16 cellular contexts compared by ENCODE assay signal in the genomic region with DNA sequence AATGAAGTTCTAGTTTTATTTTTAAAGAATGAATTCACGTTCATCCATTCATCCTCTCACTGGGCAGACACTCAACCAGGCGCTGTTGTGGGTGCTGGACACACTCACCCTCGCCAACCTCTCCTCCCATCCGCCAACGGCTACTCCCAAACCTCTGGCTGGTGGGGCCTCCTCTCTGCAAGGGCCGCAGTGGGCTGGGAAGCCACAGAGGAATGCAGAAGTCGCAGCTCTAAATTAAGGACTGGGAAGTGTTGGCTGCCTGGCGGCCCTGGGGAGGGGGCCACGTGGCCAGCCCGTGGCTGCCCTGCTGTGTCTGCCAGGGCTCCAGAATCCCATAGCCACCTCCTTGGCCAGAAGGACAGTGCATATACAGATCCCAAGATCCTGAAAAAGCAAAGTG. TPM values are rescaled to one million over a fixed set of nuclear protein-coding genes. Genes with fewer than 3 reads are reported as not detected.
DNase-seq lines count a peak whose midpoint lies in the region; ATAC-seq and TF ChIP-seq lines count a peak whose summit lies in the region.
"Had no signal": no experiment of that assay in that cellular context is flagged by ENCODE, and none has a peak within 500 bp of the region (broad histone marks: within the 10 kb centered on the region; RNA-seq: fewer than 3 reads in every experiment).

No MANE protein-coding gene starts in this region.

- intact Hi-C loops in activated T-helper 2 cell treated with anti-CD3 and anti-CD28 coated beads, Interferon-gamma antibody, Interleukin-2, Interleukin-4, amounts not matched to agents 10 μg/mL and 5 μg/mL and 100 μg/mL, durations not matched to agents 14 hours and 24 hours and 36 hours (cut with micrococcal nuclease): no loop called here

- no peak overlapping the region for H2BK12ac ChIP-seq in neuronal stem cell (ENCODE audit: low read length)

- H3K4me3 ChIP-seq in KMS-11 (IDR thresholded peaks at IDR 0.05; ENCODE audit: insufficient read depth, low read depth, low read length): no peak overlapping the region
- no peak overlapping the region for H3K4me3 ChIP-seq in neuronal stem cell (ENCODE audit: low read length in 2 of 2)
- H3K4me3 ChIP-seq: skin epidermis had no signal

- ATAC-seq in GM18511 (IDR thresholded peaks at IDR 0.05; ENCODE audit: unreplicated experiment) (no peak), HG02623 (IDR thresholded peaks at IDR 0.05; ENCODE audit: unreplicated experiment) (no peak)
- ATAC-seq: foreskin keratinocyte had no signal

- H2BK120ac ChIP-seq in neuronal stem cell (ENCODE audit: low read depth, low read length): no peak overlapping the region

- H3K36me3 ChIP-seq in KMS-11 (ENCODE audit: insufficient read depth) (no peaks in the 10 kb centered on the region), neuronal stem cell (replicated peaks in 1 of 2; ENCODE audit: control insufficient read depth in 2 of 2, insufficient read depth in 2 of 2, low read length in 2 of 2) (no peaks in the 10 kb centered on the region)

- no peak overlapping the region for H4K91ac ChIP-seq in neuronal stem cell (ENCODE audit: low read depth, low read length, poor library complexity)

- no peak overlapping the region for H2BK5ac ChIP-seq in neuronal stem cell (ENCODE audit: low read length)

- H3K9me3 Mint-ChIP-seq in T-helper 1 cell treated with Interleukin-12 subunit alpha and Interleukin-12 subunit beta and Interleukin-4 antibody, amounts not matched to agents 30 μg/mL and 1 μg/mL, for 36 hours: no peaks in the 10 kb centered on the region
- no peaks in the 10 kb centered on the region for H3K9me3 Mint-ChIP-seq in activated T-helper 2 cell treated with anti-CD3 and anti-CD28 coated beads, Interferon-gamma antibody, Interleukin-2, Interleukin-4, amounts not matched to agents 10 μg/mL and 5 μg/mL and 100 μg/mL, durations not matched to agents 14 hours and 24 hours and 36 hours
- H3K9me3 Mint-ChIP-seq: nephron had no signal

- no peak overlapping the region for H2BK15ac ChIP-seq in neuronal stem cell (ENCODE audit: low read length)

- no peaks in the 10 kb centered on the region for H3K27me3 Mint-ChIP-seq in T-helper 1 cell treated with Interleukin-12 subunit alpha and Interleukin-12 subunit beta and Interleukin-4 antibody, amounts not matched to agents 30 μg/mL and 1 μg/mL, for 36 hours (ENCODE audit: low read depth)
- H3K27me3 Mint-ChIP-seq in activated T-helper 2 cell treated with anti-CD3 and anti-CD28 coated beads, Interferon-gamma antibody, Interleukin-2, Interleukin-4, amounts not matched to agents 10 μg/mL and 5 μg/mL and 100 μg/mL, durations not matched to agents 14 hours and 24 hours and 36 hours (ENCODE audit: low read depth): no peaks in the 10 kb centered on the region

- no CpG with 5 or more reads among the region's 10 CpGs for WGBS in neuronal stem cell (ENCODE audit: extremely low coverage in 2 of 2, insufficient read length in 2 of 2, insufficient replicate concordance in 1 of 2), 2 donors

- H3K23ac ChIP-seq in neuronal stem cell (ENCODE audit: low read depth, low read length, poor library complexity): no peak overlapping the region

- no peak for TF ChIP-seq CTCF in KMS-11 (conservative IDR thresholded peaks at IDR 0.05; ENCODE audit: low read depth, low read length)

- H3K4me1 ChIP-seq in KMS-11 (ENCODE audit: low read depth, poor library complexity, severe bottlenecking): peaks cover 57% of the 10 kb centered on the region
- peaks cover 0 to 2% of the 10 kb centered on the region in 2 donors for H3K4me1 ChIP-seq in neuronal stem cell (ENCODE audit: control insufficient read depth in 2 of 2, insufficient read depth in 1 of 2, low read depth in 1 of 2, low read length in 2 of 2)
- H3K4me1 ChIP-seq: foreskin keratinocyte had no signal

- no peaks in the 10 kb centered on the region for H3K9me3 ChIP-seq in neuronal stem cell (replicated peaks in 1 of 2; ENCODE audit: control insufficient read depth in 2 of 2, insufficient read depth in 1 of 2, low read depth in 1 of 2, low read length in 2 of 2)

- no peaks in the 10 kb centered on the region for H3K27me3 ChIP-seq in KMS-11 (ENCODE audit: insufficient read depth, low read depth)
- H3K27me3 ChIP-seq in neuronal stem cell (ENCODE audit: control insufficient read depth in 3 of 3, insufficient read depth in 3 of 3, low read depth in 1 of 3, low read length in 3 of 3): peaks cover 0 to 25% (median 0%) of the 10 kb centered on the region in 3 experiments

- H3K4me1 Mint-ChIP-seq in T-helper 1 cell treated with Interleukin-12 subunit alpha and Interleukin-12 subunit beta and Interleukin-4 antibody, amounts not matched to agents 30 μg/mL and 1 μg/mL, for 36 hours (ENCODE audit: low read depth): peaks cover 72% of the 10 kb centered on the region
- peaks cover 60% of the 10 kb centered on the region for H3K4me1 Mint-ChIP-seq in activated T-helper 2 cell treated with anti-CD3 and anti-CD28 coated beads, Interferon-gamma antibody, Interleukin-2, Interleukin-4, amounts not matched to agents 10 μg/mL and 5 μg/mL and 100 μg/mL, durations not matched to agents 14 hours and 24 hours and 36 hours (ENCODE audit: low read depth)

- H3K27ac ChIP-seq in KMS-11: peak overlapping the region; percentile 85; the same call in 1 of the 2 replicates
- no peak overlapping the region for H3K27ac ChIP-seq in neuronal stem cell (replicated peaks; ENCODE audit: low read length)
- H3K27ac ChIP-seq: foreskin keratinocyte had no signal

- H4K8ac ChIP-seq in neuronal stem cell (ENCODE audit: low read depth, low read length): no peak overlapping the region

- 0 out of 2 replicates have a peak, but pooled peaks cover 12% of the 10 kb centered on the region for H3K79me2 ChIP-seq in KMS-11 (ENCODE audit: insufficient read depth, low read depth)

- H3K9ac ChIP-seq in KMS-11 (no peak overlapping the region), neuronal stem cell (ENCODE audit: low read depth, low read length, poor library complexity) (no peak overlapping the region)

- H3K4me2 ChIP-seq in KMS-11 (no peak overlapping the region; the same call in 1 of the 2 replicates), neuronal stem cell (ENCODE audit: insufficient read depth, low read length, poor library complexity, severe bottlenecking) (no peak overlapping the region)

- H3K79me1 ChIP-seq in neuronal stem cell (ENCODE audit: low read depth, low read length): no peaks in the 10 kb centered on the region

- peak overlapping the region; percentile 16 for H2AK5ac ChIP-seq in neuronal stem cell (ENCODE audit: low read depth, low read length)

- H3K36me3 Mint-ChIP-seq in T-helper 1 cell treated with Interleukin-12 subunit alpha and Interleukin-12 subunit beta and Interleukin-4 antibody, amounts not matched to agents 30 μg/mL and 1 μg/mL, for 36 hours (ENCODE audit: low read depth): peaks cover 53% of the 10 kb centered on the region
- H3K36me3 Mint-ChIP-seq in activated T-helper 2 cell treated with anti-CD3 and anti-CD28 coated beads, Interferon-gamma antibody, Interleukin-2, Interleukin-4, amounts not matched to agents 10 μg/mL and 5 μg/mL and 100 μg/mL, durations not matched to agents 14 hours and 24 hours and 36 hours (ENCODE audit: low read depth): peaks cover 57% of the 10 kb centered on the region

- peak overlapping the region; percentile 81 for H3K4me3 Mint-ChIP-seq in T-helper 1 cell treated with Interleukin-12 subunit alpha and Interleukin-12 subunit beta and Interleukin-4 antibody, amounts not matched to agents 30 μg/mL and 1 μg/mL, for 36 hours
- peak overlapping the region; percentile 76 for H3K4me3 Mint-ChIP-seq in activated T-helper 2 cell treated with anti-CD3 and anti-CD28 coated beads, Interferon-gamma antibody, Interleukin-2, Interleukin-4, amounts not matched to agents 10 μg/mL and 5 μg/mL and 100 μg/mL, durations not matched to agents 14 hours and 24 hours and 36 hours (ENCODE audit: low read depth)
- H3K4me3 Mint-ChIP-seq: nephron had no signal

- H3K18ac ChIP-seq in neuronal stem cell (ENCODE audit: low read length): no peak overlapping the region

- H2AFZ ChIP-seq in KMS-11 (ENCODE audit: low read depth) (no peak overlapping the region), neuronal stem cell (ENCODE audit: low read length) (no peak overlapping the region)

- DNase-seq in T-helper 1 cell (no peak), neuronal stem cell (ENCODE audit: low spot score) (no peak), NCI-H1048 (lab: John Stamatoyannopoulos, UW) (no peak)
- no peak for DNase-seq in activated T-helper 2 cell treated with anti-CD3 and anti-CD28 coated beads, Interferon-gamma antibody, Interleukin-2, Interleukin-4, amounts not matched to agents 10 μg/mL and 5 μg/mL and 100 μg/mL, durations not matched to agents 14 hours and 24 hours and 36 hours (ENCODE audit: low spot score)
- DNase-seq: DMS79, H7, NCI-H2029 treated with DMSO at 0.1 percent for 48 hours, SW 1271 had no signal

- peak overlapping the region; percentile 96 for H3K27ac Mint-ChIP-seq in T-helper 1 cell treated with Interleukin-12 subunit alpha and Interleukin-12 subunit beta and Interleukin-4 antibody, amounts not matched to agents 30 μg/mL and 1 μg/mL, for 36 hours
- H3K27ac Mint-ChIP-seq in activated T-helper 2 cell treated with anti-CD3 and anti-CD28 coated beads, Interferon-gamma antibody, Interleukin-2, Interleukin-4, amounts not matched to agents 10 μg/mL and 5 μg/mL and 100 μg/mL, durations not matched to agents 14 hours and 24 hours and 36 hours: peak overlapping the region; percentile 94
- H3K27ac Mint-ChIP-seq: nephron had no signal

- H3K14ac ChIP-seq in neuronal stem cell (ENCODE audit: low read length): no peak overlapping the region

- no peak overlapping the region for H3K4ac ChIP-seq in neuronal stem cell (ENCODE audit: low read length)

- H4K20me1 ChIP-seq in KMS-11 (ENCODE audit: insufficient read depth): no peaks in the 10 kb centered on the region

RNA-seq across cellular contexts. Expression of a gene that starts 6.8 kb away (rescaled TPM):
- 29.7 and 36.4 TPM in 2 replicates for total RNA-seq in activated T-helper 2 cell treated with anti-CD3 and anti-CD28 coated beads, Interferon-gamma antibody, Interleukin-2, Interleukin-4, amounts not matched to agents 10 μg/mL and 5 μg/mL and 100 μg/mL, durations not matched to agents 14 hours and 24 hours and 36 hours
- polyA plus RNA-seq in neuronal stem cell (2013, experiment 1 of 2): 1.9 TPM
- 2.0 TPM for polyA plus RNA-seq in neuronal stem cell (2013, experiment 2 of 2)
- total RNA-seq: A673 had no signal

RNA-seq across cellular contexts. Expression of a gene that starts 30.7 kb away (rescaled TPM):
- 52.6 and 57.2 TPM in 2 replicates for total RNA-seq in activated T-helper 2 cell treated with anti-CD3 and anti-CD28 coated beads, Interferon-gamma antibody, Interleukin-2, Interleukin-4, amounts not matched to agents 10 μg/mL and 5 μg/mL and 100 μg/mL, durations not matched to agents 14 hours and 24 hours and 36 hours
- 23.2 TPM for polyA plus RNA-seq in neuronal stem cell (2013, experiment 1 of 2)
- 20.4 TPM for polyA plus RNA-seq in neuronal stem cell (2013, experiment 2 of 2)
